In the genomic region with DNA sequence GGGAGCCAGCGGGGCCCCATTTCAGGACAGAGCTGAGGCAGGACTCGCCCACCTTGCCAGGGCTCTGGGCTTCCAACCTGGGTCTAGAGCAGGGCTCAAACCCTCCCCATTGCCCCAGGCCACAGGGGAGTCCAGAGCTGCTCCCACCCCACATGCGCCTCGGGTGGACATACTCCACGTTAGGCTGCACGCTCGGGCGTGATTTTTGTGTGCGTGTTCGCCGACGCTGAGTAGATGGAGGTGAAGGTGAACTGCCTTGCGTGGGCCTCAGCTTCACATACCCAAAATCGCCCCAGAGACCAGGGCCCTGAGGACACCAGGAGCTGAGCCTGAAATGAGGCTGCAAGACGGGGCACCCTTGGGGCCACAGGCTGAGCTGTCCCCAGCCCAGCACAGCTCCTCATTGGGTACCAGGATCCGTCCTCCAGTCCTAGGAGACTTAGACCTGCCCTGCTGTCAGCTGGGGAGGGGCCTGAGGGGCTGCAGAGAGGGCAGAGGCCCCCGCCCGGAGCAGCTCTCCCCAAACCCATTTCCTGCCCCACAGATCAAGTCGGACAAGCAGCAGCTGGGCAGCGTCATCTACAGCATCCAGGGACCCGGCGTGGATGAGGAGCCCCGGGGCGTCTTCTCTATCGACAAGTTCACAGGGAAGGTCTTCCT, we compare ENCODE assay signal across 1 cellular context.
TF ChIP-seq lines count a peak whose summit lies in the region.

No MANE protein-coding gene starts in this region.

TF ChIP-seq in IMR-90, 13 proteins besides CTCF, POLR2A, EP300 and RAD21:
- TF ChIP-seq NFE2L2 (IDR thresholded peaks at IDR 0.05; ENCODE audit: low read depth, low read length) (no peak), MAZ (IDR thresholded peaks at IDR 0.05; ENCODE audit: borderline replicate concordance, low read depth, low read length) (no peak), CHD1 (IDR thresholded peaks at IDR 0.05; ENCODE audit: low read depth, low read length) (no peak)
